Comparison of ENCODE assay signal across 10 cellular contexts in genomic region chr9:121529237-121529987, GRCh38. TPM values are rescaled to one million over a fixed set of nuclear protein-coding genes. Genes with fewer than 3 reads are reported as not detected.
DNase-seq lines count a peak whose midpoint lies in the region; ATAC-seq, FAIRE-seq and TF ChIP-seq lines count a peak whose summit lies in the region.
"Had no signal": no experiment of that assay in that cellular context is flagged by ENCODE, and none has a peak within 500 bp of the region (broad histone marks: within the 10 kb centered on the region; RNA-seq: fewer than 3 reads in every experiment).

No MANE protein-coding gene starts in this region.

- no peak overlapping the region for H3K27ac Mint-ChIP-seq in activated naive CD4-positive, alpha-beta T cell treated with anti-CD3 and anti-CD28 coated beads, Interleukin-2, amount 10 ng/mL, durations not matched to agents 7 days and 5 days
- H3K27ac Mint-ChIP-seq: CD4-positive, alpha-beta T cell had no signal

- no peak for FAIRE-seq in GM12891 (lab: Jason Lieb, UNC)

- H3K9me3 ChIP-seq in A673 (ENCODE audit: low read depth, low read length, poor library complexity, severe bottlenecking): no peaks in the 10 kb centered on the region

- POLR2A ChIA-PET in A673 (lab: Charles Lee; ENCODE audit: low non-redundant PET): no interaction called here

- H3K4me1 ChIP-seq in A673 (ENCODE audit: insufficient read depth, low read length, poor library complexity, severe bottlenecking): peaks cover 7% of the 10 kb centered on the region

- H3K36me3 ChIP-seq in A673 (ENCODE audit: insufficient read depth, low read length, poor library complexity, severe bottlenecking): no peaks in the 10 kb centered on the region

- no peak for TF ChIP-seq POLR2A in GM12891 (IDR thresholded peaks at IDR 0.05; ENCODE audit: low read depth, low read length)

- H3K27me3 ChIP-seq in A673 (replicated peaks; ENCODE audit: insufficient read depth, low read depth, low read length, poor library complexity): no peaks in the 10 kb centered on the region

- H3K36me3 Mint-ChIP-seq in activated naive CD4-positive, alpha-beta T cell treated with anti-CD3 and anti-CD28 coated beads, Interleukin-2, amount 10 ng/mL, durations not matched to agents 7 days and 5 days: no peaks in the 10 kb centered on the region
- H3K36me3 Mint-ChIP-seq: naive B cell had no signal

- peaks cover 32% of the 10 kb centered on the region for H3K27me3 Mint-ChIP-seq in activated naive CD4-positive, alpha-beta T cell treated with anti-CD3 and anti-CD28 coated beads, Interleukin-2, amount 10 ng/mL, durations not matched to agents 7 days and 5 days

- CTCF ChIA-PET in A673 (lab: Charles Lee): interaction anchor here (0.9 kb wide), 1 partner anchor 155 kb away, joined by 3 read pairs; no protein-coding TSS in a partner anchor
- CTCF ChIA-PET in activated naive CD4-positive, alpha-beta T cell treated with anti-CD3 and anti-CD28 coated beads, Interleukin-2, amount 10 ng/mL, durations not matched to agents 7 days and 5 days (lab: Charles Lee): no interaction called here

- intact Hi-C loops in A673 (cut with micrococcal nuclease; ENCODE audit: unreplicated experiment): no loop called here

- no TSS peak for BruUV-seq in A673 (replicated peaks; lab: Mats Ljungman, UMichigan)

- no peak overlapping the region for H3K4me3 Mint-ChIP-seq in activated naive CD4-positive, alpha-beta T cell treated with anti-CD3 and anti-CD28 coated beads, Interleukin-2, amount 10 ng/mL, durations not matched to agents 7 days and 5 days
- H3K4me3 Mint-ChIP-seq: CD4-positive, alpha-beta T cell; naive B cell had no signal

- no peak overlapping the region for H3K27ac ChIP-seq in A673 (ENCODE audit: low read depth, low read length, poor library complexity, severe bottlenecking)

- no peak for ATAC-seq in GM18519 (IDR thresholded peaks at IDR 0.05; ENCODE audit: low FRiP score, unreplicated experiment)

- no peak overlapping the region for H3K4me3 ChIP-seq in A673 (ENCODE audit: low read depth, low read length, poor library complexity, severe bottlenecking)
- no peak overlapping the region for H3K4me3 ChIP-seq in epithelial cell of esophagus (ENCODE audit: low read length)

- no peak for TF ChIP-seq CTCF in A673 (conservative IDR thresholded peaks at IDR 0.05; ENCODE audit: low read depth, low read length)
- no peak for TF ChIP-seq CTCF in epithelial cell of esophagus (IDR thresholded peaks at IDR 0.05; ENCODE audit: insufficient read depth, low read depth, low read length, missing control alignments)

- peak; percentile 77 for DNase-seq in A673 (ENCODE audit: low spot score)
- peak; percentile 91 for DNase-seq in NCI-H2029 (lab: John Stamatoyannopoulos, UW)
- DNase-seq in epithelial cell of esophagus (ENCODE audit: low read depth): peak; percentile 91
- DNase-seq in mesenteric fat pad (ENCODE audit: low spot score): peak; percentile 96
- DNase-seq in stimulated activated naive CD4-positive, alpha-beta T cell treated with Interleukin-2 at 50 U/mL for 16 hours (lab: John Stamatoyannopoulos, UW): no peak
- no peak for DNase-seq in activated naive CD4-positive, alpha-beta T cell treated with anti-CD3 and anti-CD28 coated beads, Interleukin-2, amount 10 ng/mL, durations not matched to agents 7 days and 5 days
- no peak for DNase-seq in GM12891 (ENCODE audit: insufficient read length, low spot score)
- DNase-seq: CD4-positive, alpha-beta T cell; naive B cell had no signal

- H3K9me3 Mint-ChIP-seq in activated naive CD4-positive, alpha-beta T cell treated with anti-CD3 and anti-CD28 coated beads, Interleukin-2, amount 10 ng/mL, durations not matched to agents 7 days and 5 days: no peaks in the 10 kb centered on the region
- H3K9me3 Mint-ChIP-seq: CD4-positive, alpha-beta T cell; naive B cell had no signal

- no peaks in the 10 kb centered on the region for H3K4me1 Mint-ChIP-seq in activated naive CD4-positive, alpha-beta T cell treated with anti-CD3 and anti-CD28 coated beads, Interleukin-2, amount 10 ng/mL, durations not matched to agents 7 days and 5 days
- H3K4me1 Mint-ChIP-seq: naive B cell had no signal

TF ChIP-seq in GM12891, 5 proteins besides CTCF, POLR2A, EP300 and RAD21:
- no peak for TF ChIP-seq POU2F2 (IDR thresholded peaks at IDR 0.05; ENCODE audit: low read depth, low read length)
- no peak for TF ChIP-seq POLR2AphosphoS5 (IDR thresholded peaks at IDR 0.05; ENCODE audit: low read depth, low read length)
- no peak for TF ChIP-seq SPI1 (IDR thresholded peaks at IDR 0.05; ENCODE audit: low read depth, low read length)
- TF ChIP-seq TAF1 (IDR thresholded peaks at IDR 0.05; ENCODE audit: low read depth, low read length): no peak
- no peak for TF ChIP-seq PAX5 (IDR thresholded peaks at IDR 0.05; ENCODE audit: insufficient read depth, low read length, severe bottlenecking)
TF ChIP-seq in GM12891: peak in this region for 0.

RNA-seq across cellular contexts. Expression of gene GGTA1, which starts 29.8 kb away (rescaled TPM):
- total RNA-seq in A673 (2021): not detected in 2 replicates
- total RNA-seq in mesenteric fat pad: 6.0 TPM
- 0.21 TPM for polyA plus RNA-seq in GM12891 (2012; ENCODE audit: low read depth, missing spikeins)
- total RNA-seq: CD4-positive, alpha-beta T cell had no signal

Comparison
In these comparisons a context has a peak if more than half of its experiments do, and no peak if none do; other contexts are left out.
1. DNase-seq: peak in A673 (single experiment), NCI-H2029 (single experiment), epithelial cell of esophagus (single experiment) and mesenteric fat pad (single experiment); none in stimulated activated naive CD4-positive, alpha-beta T cell treated with Interleukin-2 at 50 U/mL for 16 hours (single experiment), activated naive CD4-positive, alpha-beta T cell treated with anti-CD3 and anti-CD28 coated beads, Interleukin-2, amount 10 ng/mL, durations not matched to agents 7 days and 5 days (single experiment) and GM12891 (single experiment).